ENCODE assay signal across 1 cellular context in the genomic region with DNA sequence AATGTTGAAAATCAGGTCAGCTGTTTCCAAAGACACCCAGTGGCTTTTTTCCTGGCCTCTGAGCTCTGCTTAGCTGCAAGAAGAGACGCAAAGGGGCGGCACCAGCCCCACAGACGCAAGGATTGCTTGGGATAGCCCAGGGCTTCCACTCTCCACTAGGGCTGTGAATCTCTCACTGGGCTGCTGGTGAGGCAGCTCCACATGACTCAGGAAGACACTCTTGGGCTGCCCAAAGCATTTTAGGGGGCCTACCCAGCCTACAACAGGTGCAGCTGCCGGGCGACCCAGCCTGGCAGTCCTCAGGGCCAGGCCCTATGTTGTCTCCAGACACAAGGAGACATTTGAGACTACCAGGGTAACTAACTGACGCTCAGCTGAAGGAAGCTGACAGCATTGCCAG.
TF ChIP-seq lines count a peak whose summit lies in the region.

No MANE protein-coding gene starts in this region.

TF ChIP-seq in endothelial cell of umbilical vein, 7 proteins besides CTCF, POLR2A, EP300 and RAD21:
- no peak for TF ChIP-seq EZH2 (IDR thresholded peaks at IDR 0.05; ENCODE audit: borderline replicate concordance, low read depth, low read length, severe bottlenecking)
- TF ChIP-seq, protein P1, sequence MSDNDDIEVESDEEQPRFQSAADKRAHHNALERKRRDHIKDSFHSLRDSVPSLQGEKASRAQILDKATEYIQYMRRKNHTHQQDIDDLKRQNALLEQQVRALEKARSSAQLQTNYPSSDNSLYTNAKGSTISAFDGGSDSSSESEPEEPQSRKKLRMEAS (IDR thresholded peaks at IDR 0.05; ENCODE audit: insufficient read depth, insufficient read length), result no peak
- TF ChIP-seq JUN (IDR thresholded peaks at IDR 0.05; ENCODE audit: borderline replicate concordance, insufficient read depth, insufficient read length, low read depth), result no peak
